Comparison of ENCODE assay signal across 20 cellular contexts in genomic region chr1:51988254-51988653, GRCh38. TPM values are rescaled to one million over a fixed set of nuclear protein-coding genes. Genes with fewer than 3 reads are reported as not detected.
DNase-seq lines count a peak whose midpoint lies in the region; ATAC-seq, FAIRE-seq and TF ChIP-seq lines count a peak whose summit lies in the region.
"Had no signal": no experiment of that assay in that cellular context is flagged by ENCODE, and none has a peak within 500 bp of the region (broad histone marks: within the 10 kb centered on the region; RNA-seq: fewer than 3 reads in every experiment).

No MANE protein-coding gene starts in this region.

- no peaks in the 10 kb centered on the region for H3K9me3 Mint-ChIP-seq in T-cell

- CTCF ChIA-PET in SK-N-SH (lab: Yijun Ruan, JAX) (interaction anchor here (1.7 kb wide), 1 partner anchor 28 kb away, joined by 4 read pairs; no protein-coding TSS in a partner anchor), T-cell (lab: Charles Lee) (no interaction called here), endothelial cell of umbilical vein (lab: Charles Lee) (no interaction called here)

- intact Hi-C loops in endothelial cell of umbilical vein (cut with micrococcal nuclease) = loop anchor here (5.0 kb wide), 1 partner anchor 189 kb away; no protein-coding TSS in a partner anchor

- H3K4me1 Mint-ChIP-seq in T-cell = peaks cover 12 to 26% (median 22%) of the 10 kb centered on the region in 3 donors

- H3K9ac ChIP-seq in SK-N-SH (no peak overlapping the region), endothelial cell of umbilical vein (replicated peaks; ENCODE audit: extremely low read depth, insufficient read depth, low read length) (no peak overlapping the region)

- peaks cover 22 to 30% of the 10 kb centered on the region in 2 donors for H3K27me3 Mint-ChIP-seq in T-cell

- BruUV-seq in endothelial cell of umbilical vein (replicated peaks; lab: Mats Ljungman, UMichigan) = no TSS peak

- no peaks in the 10 kb centered on the region for H3K36me3 Mint-ChIP-seq in T-cell
- H3K36me3 Mint-ChIP-seq: CD4-positive, CD25-positive, alpha-beta regulatory T cell had no signal

- H3K4me2 ChIP-seq in SK-N-SH (peak overlapping the region; percentile 79), endothelial cell of umbilical vein (ENCODE audit: insufficient read depth, low read length) (no peak overlapping the region), osteoblast (ENCODE audit: insufficient read depth, low read length) (no peak overlapping the region)

- TF ChIP-seq CTCF in SK-N-SH (IDR thresholded peaks at IDR 0.05) (no peak), endothelial cell of umbilical vein (IDR thresholded peaks at IDR 0.05; ENCODE audit: extremely low read depth in 1 of 2, insufficient read depth in 1 of 2, low read depth in 1 of 2, low read length in 2 of 2) (no peak), osteoblast (IDR thresholded peaks at IDR 0.05; ENCODE audit: extremely low read depth, low read depth, low read length) (no peak), D721Med (IDR thresholded peaks at IDR 0.05; ENCODE audit: insufficient read depth, missing control alignments) (no peak)

- no peaks in the 10 kb centered on the region for H4K20me1 ChIP-seq in SK-N-SH (ENCODE audit: insufficient read depth)
- no peaks in the 10 kb centered on the region for H4K20me1 ChIP-seq in endothelial cell of umbilical vein (replicated peaks; ENCODE audit: control insufficient read depth, extremely low read depth, insufficient read depth, low read length)
- no peaks in the 10 kb centered on the region for H4K20me1 ChIP-seq in osteoblast (ENCODE audit: insufficient read depth, low read length)

- H3K4me3 Mint-ChIP-seq in T-cell = peak overlapping the region in 2 of 3 donors; percentile 25 to 39

- H3K27me3 ChIP-seq in SK-N-SH (ENCODE audit: insufficient read depth) (no peaks in the 10 kb centered on the region), endothelial cell of umbilical vein (ENCODE audit: control insufficient read depth in 2 of 2, insufficient read depth in 2 of 2, low read length in 2 of 2) (peaks cover 12 to 16% of the 10 kb centered on the region in 2 experiments), osteoblast (ENCODE audit: insufficient read depth, low read length) (peaks cover 2% of the 10 kb centered on the region)
- H3K27me3 ChIP-seq: SJCRH30 had no signal

- no peak for DNase-seq in SK-N-SH
- no peak for DNase-seq in T-cell
- no peak for DNase-seq in endothelial cell of umbilical vein (ENCODE audit: low read depth, low spot score)
- peak; percentile 46 for DNase-seq in osteoblast (ENCODE audit: insufficient read length, low spot score, missing footprints)
- DNase-seq in NOMO-1 (lab: John Stamatoyannopoulos, UW; ENCODE audit: unreplicated experiment in 2 of 2) = no peak
- no peak for DNase-seq in D721Med (ENCODE audit: insufficient read length, low spot score)
- no peak for DNase-seq in NCI-H1694 treated with DMSO at 0.1 percent for 48 hours (lab: John Stamatoyannopoulos, UW)
- DNase-seq: Caco-2; CD4-positive, CD25-positive, alpha-beta regulatory T cell; GF-D8; KG1; MV-4-11; NCI-H2107; NCI-H510A; NCI-H82; PC-3; SJCRH30 had no signal

- H2AFZ ChIP-seq in SK-N-SH (ENCODE audit: low read depth) = no peak overlapping the region
- H2AFZ ChIP-seq in endothelial cell of umbilical vein (ENCODE audit: low read depth, low read length) = no peak overlapping the region
- no peak overlapping the region for H2AFZ ChIP-seq in osteoblast (ENCODE audit: low read length)

- no peak for TF ChIP-seq POLR2A in endothelial cell of umbilical vein (IDR thresholded peaks at IDR 0.05; ENCODE audit: low read depth, low read length)

- H3K27ac Mint-ChIP-seq in T-cell = no peak overlapping the region

- H3K9me2 ChIP-seq in SK-N-SH = no peaks in the 10 kb centered on the region

- H3K27ac ChIP-seq in SK-N-SH (ENCODE audit: low read depth in 2 of 2, low read length in 1 of 2) (no peak overlapping the region), endothelial cell of umbilical vein (ENCODE audit: insufficient read depth, low read depth, low read length) (no peak overlapping the region), osteoblast (ENCODE audit: low read depth, low read length) (no peak overlapping the region)
- H3K27ac ChIP-seq: 22Rv1, SJCRH30 had no signal

- ATAC-seq in SK-N-SH treated with all-trans-retinoic acid at 6 μM for 48 hours (no peak), T-cell (replicated peaks in 1 of 4) (no peak)
- ATAC-seq: HCT116, PC-3 had no signal

- POLR2A ChIA-PET in SK-N-SH (lab: Yijun Ruan, JAX) = no interaction called here
- POLR2A ChIA-PET in T-cell (lab: Charles Lee) = no interaction called here
- POLR2A ChIA-PET in endothelial cell of umbilical vein (lab: Charles Lee) = no interaction called here

- H3K9me1 ChIP-seq in endothelial cell of umbilical vein (replicated peaks; ENCODE audit: control insufficient read depth, extremely low read depth, insufficient read depth, low read length) = no peaks in the 10 kb centered on the region

- TF ChIP-seq RAD21 in SK-N-SH (IDR thresholded peaks at IDR 0.05; ENCODE audit: low read length) = no peak

- H3K4me1 ChIP-seq in SK-N-SH (ENCODE audit: control insufficient read depth in 1 of 2, insufficient read depth in 2 of 2, low read depth in 1 of 2, low read length in 1 of 2) (peaks cover 8 to 16% of the 10 kb centered on the region in 2 experiments; a peak in 2 of 4 replicates), endothelial cell of umbilical vein (ENCODE audit: control insufficient read depth, extremely low read depth, insufficient read depth, low read length) (no peaks in the 10 kb centered on the region), osteoblast (ENCODE audit: insufficient read depth, low read length) (peaks cover 3% of the 10 kb centered on the region)
- H3K4me1 ChIP-seq: Caco-2, SJCRH30 had no signal

- dilution Hi-C loops in endothelial cell of umbilical vein (cut with MboI; ENCODE audit: extremely low pct_ligation_motif_present, low sequenced_read_pairs) = no loop called here

- no peak overlapping the region for H3K4me3 ChIP-seq in SK-N-SH (ENCODE audit: low read depth in 2 of 2, low read length in 1 of 2)
- no peak overlapping the region for H3K4me3 ChIP-seq in endothelial cell of umbilical vein (replicated peaks in 1 of 3; ENCODE audit: insufficient read depth in 1 of 3, low read depth in 1 of 3, low read length in 3 of 3)
- H3K4me3 ChIP-seq in osteoblast (ENCODE audit: insufficient read depth, low read length) = no peak overlapping the region
- H3K4me3 ChIP-seq: SJCRH30 had no signal

- H3K79me2 ChIP-seq in SK-N-SH (ENCODE audit: insufficient read depth) = peaks cover 71% of the 10 kb centered on the region
- no peaks in the 10 kb centered on the region for H3K79me2 ChIP-seq in endothelial cell of umbilical vein (ENCODE audit: control insufficient read depth, insufficient read depth, low read length)
- H3K79me2 ChIP-seq in osteoblast (ENCODE audit: insufficient read depth, low read length) = peaks cover 34% of the 10 kb centered on the region

- H3F3A ChIP-seq in SK-N-SH (replicated peaks; ENCODE audit: insufficient read depth) = peaks cover 9% of the 10 kb centered on the region

- H3K9me3 ChIP-seq in SK-N-SH = no peaks in the 10 kb centered on the region
- H3K9me3 ChIP-seq in endothelial cell of umbilical vein (replicated peaks; ENCODE audit: control insufficient read depth, insufficient read depth, low read length) = no peaks in the 10 kb centered on the region
- H3K9me3 ChIP-seq in osteoblast (ENCODE audit: low read depth, low read length) = no peaks in the 10 kb centered on the region
- H3K9me3 ChIP-seq: Caco-2, SJCRH30 had no signal

- FAIRE-seq in endothelial cell of umbilical vein (lab: Jason Lieb, UNC) (no peak), D721Med (lab: Jason Lieb, UNC) (no peak)

- H3K36me3 ChIP-seq in SK-N-SH (replicated peaks in 1 of 2; ENCODE audit: control insufficient read depth in 1 of 2, insufficient read depth in 2 of 2, low read length in 1 of 2) (peaks cover 0 to 8% of the 10 kb centered on the region in 2 experiments), endothelial cell of umbilical vein (ENCODE audit: control insufficient read depth in 2 of 2, extremely low read depth in 1 of 2, insufficient read depth in 2 of 2, low read length in 2 of 2) (no peaks in the 10 kb centered on the region), osteoblast (ENCODE audit: insufficient read depth, low read length) (no peaks in the 10 kb centered on the region)
- H3K36me3 ChIP-seq: SJCRH30 had no signal

- no peak for TF ChIP-seq EP300 in SK-N-SH (IDR thresholded peaks at IDR 0.05; ENCODE audit: borderline replicate concordance in 1 of 2, low read depth in 1 of 2, low read length in 1 of 2)

TF ChIP-seq in endothelial cell of umbilical vein, 7 proteins besides CTCF, POLR2A, EP300 and RAD21:
- TF ChIP-seq EZH2 (IDR thresholded peaks at IDR 0.05; ENCODE audit: borderline replicate concordance, low read depth, low read length, severe bottlenecking) (no peak), GATA2 (IDR thresholded peaks at IDR 0.05; ENCODE audit: insufficient read depth, insufficient read length, low read depth, low read length) (peak; percentile 46)
TF ChIP-seq in endothelial cell of umbilical vein: peak in this region for 1.

RNA-seq across cellular contexts. Expression of gene RAB3B, which starts 2.2 kb away (rescaled TPM):
- polyA plus RNA-seq in SK-N-SH (2012; rRNA removed) = 10.2 and 12.4 TPM in 2 replicates
- 11.4 and 12.8 TPM in 2 replicates for polyA plus RNA-seq in SK-N-SH (2012; cell fraction: cytosol; rRNA removed)
- polyA plus RNA-seq in SK-N-SH (2012; cell fraction: nucleus; rRNA removed) = 9.2 and 15.1 TPM in 2 replicates
- under 1 TPM in 4 of 5 donors, not detected in 1; 0.02 to 0.18 (median 0.06) TPM for total RNA-seq in T-cell
- total RNA-seq in endothelial cell of umbilical vein = 10.4 and 11.9 TPM in 2 replicates
- 3.7 and 4.1 TPM in 2 replicates for polyA plus RNA-seq in endothelial cell of umbilical vein
- polyA plus RNA-seq in endothelial cell of umbilical vein (2011; cell fraction: cytosol; rRNA removed) = 5.3 and 5.9 TPM in 2 replicates
- 4.6 and 4.8 TPM in 2 replicates for polyA plus RNA-seq in endothelial cell of umbilical vein (2011; cell fraction: nucleus; rRNA removed)
- 26.3 and 29.0 TPM in 2 replicates for polyA plus RNA-seq in endothelial cell of umbilical vein (2012)
- 13.1 and 14.5 TPM in 2 replicates for polyA minus RNA-seq in endothelial cell of umbilical vein
- not detected for polyA minus RNA-seq in endothelial cell of umbilical vein (2011; cell fraction: cytosol; rRNA and poly(A)+ RNA removed)
- 4.3 and 6.6 TPM in 2 replicates for polyA minus RNA-seq in endothelial cell of umbilical vein (2011; cell fraction: nucleus; rRNA and poly(A)+ RNA removed)
- 14.5 and 21.2 TPM in 2 replicates for total RNA-seq in osteoblast
- total RNA-seq: CD4-positive, CD25-positive, alpha-beta regulatory T cell had no signal
- polyA plus RNA-seq: CD4-positive, CD25-positive, alpha-beta regulatory T cell had no signal

RNA-seq across cellular contexts. Expression of gene KTI12, which starts 45.4 kb away (rescaled TPM):
- polyA plus RNA-seq in SK-N-SH (2012; rRNA removed) = 13.7 and 13.9 TPM in 2 replicates
- polyA plus RNA-seq in SK-N-SH (2012; cell fraction: cytosol; rRNA removed) = 9.9 and 10.8 TPM in 2 replicates
- 12.3 and 14.0 TPM in 2 replicates for polyA plus RNA-seq in SK-N-SH (2012; cell fraction: nucleus; rRNA removed)
- 10 to 100 TPM; 15.3 to 25.4 (median 18.1) TPM for total RNA-seq in T-cell
- total RNA-seq in endothelial cell of umbilical vein = 9.2 and 10.0 TPM in 2 replicates
- 12.7 TPM in 2 replicates for polyA plus RNA-seq in endothelial cell of umbilical vein
- 9.2 and 10.9 TPM in 2 replicates for polyA plus RNA-seq in endothelial cell of umbilical vein (2011; cell fraction: cytosol; rRNA removed)
- 8.5 and 10.1 TPM in 2 replicates for polyA plus RNA-seq in endothelial cell of umbilical vein (2011; cell fraction: nucleus; rRNA removed)
- 8.0 and 8.2 TPM in 2 replicates for polyA plus RNA-seq in endothelial cell of umbilical vein (2012)
- polyA minus RNA-seq in endothelial cell of umbilical vein = 8.0 and 10.2 TPM in 2 replicates
- 9.3 TPM for polyA minus RNA-seq in endothelial cell of umbilical vein (2011; cell fraction: cytosol; rRNA and poly(A)+ RNA removed)
- polyA minus RNA-seq in endothelial cell of umbilical vein (2011; cell fraction: nucleus; rRNA and poly(A)+ RNA removed) = 7.8 and 9.3 TPM in 2 replicates
- total RNA-seq in osteoblast = 14.5 and 15.6 TPM in 2 replicates
